In the genomic region with DNA sequence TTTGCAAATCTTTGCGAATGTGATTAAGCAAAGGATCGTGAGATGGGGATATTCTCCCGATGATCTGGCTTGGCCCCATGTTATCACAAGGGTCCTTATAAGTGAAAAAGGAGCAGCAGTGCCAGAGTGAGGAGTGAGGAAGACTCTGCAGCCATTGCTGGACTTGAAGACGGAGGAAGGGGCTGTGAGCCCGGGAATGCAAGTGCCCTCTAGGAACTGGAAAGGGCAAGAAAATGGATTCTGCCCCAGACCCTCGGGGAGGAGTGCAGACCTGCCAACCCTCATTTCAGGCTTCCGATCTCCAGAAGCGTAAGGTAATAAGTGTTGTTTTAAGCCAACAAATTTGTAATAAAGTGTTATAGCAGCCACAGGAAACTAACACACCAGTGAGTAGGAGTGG, we compare ENCODE assay signal across 17 cellular contexts.
"Had no signal": no experiment of that assay in that cellular context is flagged by ENCODE, and none has a peak within 500 bp of the region (broad histone marks: within the 10 kb centered on the region; RNA-seq: fewer than 3 reads in every experiment).

No MANE protein-coding gene starts in this region.

- H3K4me3 Mint-ChIP-seq: immature natural killer cell; nephron; stimulated activated memory B cell treated with anti-CD40 and anti-IgM and Interleukin-4, amounts not matched to agents 10 μg/mL and 1 μg/mL and 100 μg/mL, for 72 hours; stimulated activated naive CD8-positive, alpha-beta T cell treated with anti-CD3 and anti-CD28 coated beads, Interleukin-15, amount 100 ng/mL, for 72 hours had no signal

- H3K27ac Mint-ChIP-seq: immature natural killer cell; naive B cell; nephron; stimulated activated memory B cell treated with anti-CD40 and anti-IgM and Interleukin-4, amounts not matched to agents 10 μg/mL and 1 μg/mL and 100 μg/mL, for 72 hours; stimulated activated naive CD8-positive, alpha-beta T cell treated with anti-CD3 and anti-CD28 coated beads, Interleukin-15, amount 100 ng/mL, for 72 hours had no signal

- H3K36me3 Mint-ChIP-seq: immature natural killer cell; stimulated activated memory B cell treated with anti-CD40 and anti-IgM and Interleukin-4, amounts not matched to agents 10 μg/mL and 1 μg/mL and 100 μg/mL, for 72 hours had no signal

- H3K9me3 Mint-ChIP-seq: immature natural killer cell; nephron; stimulated activated naive CD8-positive, alpha-beta T cell treated with anti-CD3 and anti-CD28 coated beads, Interleukin-15, amount 100 ng/mL, for 72 hours had no signal

- H3K4me1 Mint-ChIP-seq: immature natural killer cell; naive B cell; nephron; stimulated activated memory B cell treated with anti-CD40 and anti-IgM and Interleukin-4, amounts not matched to agents 10 μg/mL and 1 μg/mL and 100 μg/mL, for 72 hours; stimulated activated naive CD8-positive, alpha-beta T cell treated with anti-CD3 and anti-CD28 coated beads, Interleukin-15, amount 100 ng/mL, for 72 hours had no signal

- H3K27me3 Mint-ChIP-seq: naive B cell; stimulated activated memory B cell treated with anti-CD40 and anti-IgM and Interleukin-4, amounts not matched to agents 10 μg/mL and 1 μg/mL and 100 μg/mL, for 72 hours; stimulated activated naive CD8-positive, alpha-beta T cell treated with anti-CD3 and anti-CD28 coated beads, Interleukin-15, amount 100 ng/mL, for 72 hours had no signal

- ATAC-seq: esophagus mucosa; gastrocnemius medialis; right cardiac atrium; stimulated activated memory B cell treated with anti-CD40 and anti-IgM and Interleukin-4, amounts not matched to agents 10 μg/mL and 1 μg/mL and 100 μg/mL, for 72 hours; stimulated activated naive CD8-positive, alpha-beta T cell treated with anti-CD3 and anti-CD28 coated beads, Interleukin-15, amount 100 ng/mL, for 72 hours had no signal

- H3K4me3 ChIP-seq: gastrocnemius medialis, testis, tibial nerve had no signal

- DNase-seq: central memory CD4-positive, alpha-beta T cell; effector memory CD4-positive, alpha-beta T cell; gastrocnemius medialis; immature natural killer cell; mesendoderm; naive B cell; posterior cingulate gyrus; right cardiac atrium; stimulated activated CD4-positive, alpha-beta T cell treated with anti-CD3 and anti-CD28 coated beads, Interleukin-15, amount 100 ng/mL, for 24 hours; stimulated activated CD4-positive, alpha-beta T cell treated with anti-CD3 and anti-CD28 coated beads, Interleukin-1b, Interleukin-23, amount 100 ng/mL, for 48 hours; stimulated activated CD4-positive, alpha-beta T cell treated with anti-CD3 and anti-CD28 coated beads, Interleukin-4, amount 100 ng/mL, for 24 hours; stimulated activated naive CD8-positive, alpha-beta T cell treated with anti-CD3 and anti-CD28 coated beads, Interleukin-15, amount 100 ng/mL, for 72 hours; testis had no signal

- H3K27ac ChIP-seq: gastrocnemius medialis, testis had no signal
